25 cellular contexts compared by ENCODE assay signal in genomic region chr10:129894721-129895120, GRCh38.
DNase-seq lines count a peak whose midpoint lies in the region; ATAC-seq and TF ChIP-seq lines count a peak whose summit lies in the region.
"Had no signal": no experiment of that assay in that cellular context is flagged by ENCODE, and none has a peak within 500 bp of the region (broad histone marks: within the 10 kb centered on the region; RNA-seq: fewer than 3 reads in every experiment).

No MANE protein-coding gene starts in this region.

- no peak overlapping the region for H4K91ac ChIP-seq in H9 (ENCODE audit: insufficient read length, low read depth, low read length)

- H3K27ac Mint-ChIP-seq in H9 (no peak overlapping the region), endodermal cell (no peak overlapping the region)
- no peak overlapping the region for H3K27ac Mint-ChIP-seq in stimulated activated memory B cell treated with anti-CD40 and anti-IgM and Interleukin-4, amounts not matched to agents 10 μg/mL and 1 μg/mL and 100 μg/mL, for 72 hours
- H3K27ac Mint-ChIP-seq: CD8-positive, alpha-beta T cell had no signal

- H2BK12ac ChIP-seq in H9 (ENCODE audit: insufficient read length, low read depth, low read length) = no peak overlapping the region

- TF ChIP-seq POLR2A in NB4 (IDR thresholded peaks at IDR 0.05; ENCODE audit: extremely low read depth, insufficient read length) = no peak

- DNase-seq in H9 (peak; percentile 28), NB4 (ENCODE audit: low read depth) (peak; percentile 28), endodermal cell (no peak), middle frontal gyrus (ENCODE audit: extremely low spot score, low spot score) (no peak)
- no peak for DNase-seq in stimulated activated CD4-positive, alpha-beta T cell treated with anti-CD3 and anti-CD28 coated beads, Interleukin-12 subunit alpha, Interleukin-12 subunit beta, amount 100 ng/mL, for 4 hours
- DNase-seq: Caco-2; CD8-positive, alpha-beta T cell; DMS79 treated with DMSO at 0.1 percent for 48 hours; GF-D8; GM23248; Kasumi-1; NCI-H1105; NCI-H146; NCI-H1930; NCI-H446; NCI-H526; SHP77 treated with DMSO at 0.1 percent for 48 hours; T-helper 1 cell had no signal

- H3K9ac ChIP-seq in H9 (ENCODE audit: extremely low read depth, insufficient read length, low read length) (no peak overlapping the region), endodermal cell (ENCODE audit: extremely low read depth, low read length, poor library complexity, severe bottlenecking) (no peak overlapping the region)
- H3K9ac ChIP-seq: GM23248 had no signal

- H3T11ph ChIP-seq in H9 (ENCODE audit: low read length) = no peak overlapping the region

- H4K8ac ChIP-seq in H9 (replicated peaks; ENCODE audit: insufficient read length, low read depth, low read length) = no peak overlapping the region

- peaks cover 66 to 68% of the 10 kb centered on the region in 2 experiments for H3K4me1 Mint-ChIP-seq in H9
- H3K4me1 Mint-ChIP-seq in endodermal cell = peaks cover 47% of the 10 kb centered on the region
- H3K4me1 Mint-ChIP-seq in stimulated activated memory B cell treated with anti-CD40 and anti-IgM and Interleukin-4, amounts not matched to agents 10 μg/mL and 1 μg/mL and 100 μg/mL, for 72 hours = no peaks in the 10 kb centered on the region

- H3K9me3 Mint-ChIP-seq in H9 (no peaks in the 10 kb centered on the region), endodermal cell (no peaks in the 10 kb centered on the region)
- H3K9me3 Mint-ChIP-seq in stimulated activated memory B cell treated with anti-CD40 and anti-IgM and Interleukin-4, amounts not matched to agents 10 μg/mL and 1 μg/mL and 100 μg/mL, for 72 hours = no peaks in the 10 kb centered on the region
- H3K9me3 Mint-ChIP-seq: CD8-positive, alpha-beta T cell had no signal

- no peak overlapping the region; the same call in 1 of the 2 replicates for H3K14ac ChIP-seq in H9 (ENCODE audit: insufficient read depth, low read length)

- H3K27me3 ChIP-seq in H9 (ENCODE audit: insufficient read depth, low read length) (no peaks in the 10 kb centered on the region), endodermal cell (ENCODE audit: control insufficient read depth, insufficient read depth, low read length, poor library complexity, severe bottlenecking) (peaks cover 8% of the 10 kb centered on the region)

- H3K4me1 ChIP-seq in H9 (ENCODE audit: insufficient read depth, low read length) = no peaks in the 10 kb centered on the region
- H3K4me1 ChIP-seq in endodermal cell (ENCODE audit: control insufficient read depth, insufficient read depth, low read length) = peaks cover 4% of the 10 kb centered on the region
- H3K4me1 ChIP-seq: Caco-2 had no signal

- no peak overlapping the region for H2BK5ac ChIP-seq in H9 (ENCODE audit: insufficient read length, low read length)

- no peak overlapping the region for H3K4me2 ChIP-seq in H9 (ENCODE audit: insufficient read depth, insufficient read length, low read length)

- no peaks in the 10 kb centered on the region for H3K36me3 ChIP-seq in endodermal cell (ENCODE audit: control insufficient read depth, insufficient read depth, low read length)
- H3K36me3 ChIP-seq: HAP-1 had no signal

- H3K56ac ChIP-seq in H9 (ENCODE audit: insufficient read length, low read depth, low read length) = no peak overlapping the region

- H2AFZ ChIP-seq in H9 (ENCODE audit: low read length) = no peak overlapping the region
- H2AFZ ChIP-seq: GM23248 had no signal

- H3K23me2 ChIP-seq in H9 (ENCODE audit: insufficient read length, low read depth, low read length, poor library complexity, severe bottlenecking) = no peaks in the 10 kb centered on the region

- H3K9me3 ChIP-seq in H9 (ENCODE audit: control insufficient read depth, low read depth, low read length) = no peaks in the 10 kb centered on the region
- H3K9me3 ChIP-seq in endodermal cell (ENCODE audit: control insufficient read depth, low read length) = no peaks in the 10 kb centered on the region
- H3K9me3 ChIP-seq: Caco-2, HAP-1 had no signal

- no peak overlapping the region for H3K4me3 ChIP-seq in NB4 (ENCODE audit: low read depth, low read length)
- no peak overlapping the region for H3K4me3 ChIP-seq in endodermal cell (ENCODE audit: low read length)
- H3K4me3 ChIP-seq: GM23248, HAP-1, K562 had no signal

- TF ChIP-seq CTCF in H9 (conservative IDR thresholded peaks at IDR 0.05) = no peak
- no peak for TF ChIP-seq CTCF in NB4 (IDR thresholded peaks at IDR 0.05; ENCODE audit: low read depth, low read length)
- TF ChIP-seq CTCF in endodermal cell (conservative IDR thresholded peaks at IDR 0.05) = peak; percentile 21

- H4K20me1 ChIP-seq in H9 (ENCODE audit: control insufficient read depth, insufficient read depth, insufficient read length) = no peaks in the 10 kb centered on the region

- no peak overlapping the region for H4K5ac ChIP-seq in H9 (ENCODE audit: insufficient read length, low read depth, low read length)

- H3K27ac ChIP-seq in H9 (ENCODE audit: insufficient read length, low read depth, low read length) (no peak overlapping the region), endodermal cell (ENCODE audit: low read depth, low read length) (no peak overlapping the region)
- H3K27ac ChIP-seq: C4-2B, GM23248, HL-60 had no signal

- H3K79me2 ChIP-seq in H9 (ENCODE audit: insufficient read depth, low read length) = no peaks in the 10 kb centered on the region

- H3K4me3 Mint-ChIP-seq in H9 (no peak overlapping the region), endodermal cell (no peak overlapping the region)
- no peak overlapping the region for H3K4me3 Mint-ChIP-seq in stimulated activated memory B cell treated with anti-CD40 and anti-IgM and Interleukin-4, amounts not matched to agents 10 μg/mL and 1 μg/mL and 100 μg/mL, for 72 hours
- H3K4me3 Mint-ChIP-seq: CD8-positive, alpha-beta T cell had no signal

- H3K4ac ChIP-seq in H9 (ENCODE audit: low read depth, low read length) = no peak overlapping the region

- no peak overlapping the region for H2BK120ac ChIP-seq in H9 (ENCODE audit: low read depth, low read length, poor library complexity, severe bottlenecking)

- WGBS in H9 (ENCODE audit: extremely low coverage, insufficient read length, low lambda C conversion rate) = no CpG with 5 or more reads among the region's 4 CpGs
- 91 to 94% methylated on average over 4 of the region's 4 CpGs for WGBS in endodermal cell (ENCODE audit: insufficient coverage in 1 of 2, insufficient read length in 1 of 2), 2 experiments

- no peak overlapping the region for H2BK20ac ChIP-seq in H9 (ENCODE audit: low read depth, low read length, poor library complexity, severe bottlenecking)

- no peak overlapping the region for H2AK5ac ChIP-seq in H9 (ENCODE audit: insufficient read length, low read length)

- H3K36me3 Mint-ChIP-seq in H9 (ENCODE audit: insufficient read depth in 1 of 3, low read depth in 3 of 3) (no peaks in the 10 kb centered on the region; a peak in 1 of 7 replicates), endodermal cell (ENCODE audit: low read depth) (no peaks in the 10 kb centered on the region)
- no peaks in the 10 kb centered on the region for H3K36me3 Mint-ChIP-seq in stimulated activated memory B cell treated with anti-CD40 and anti-IgM and Interleukin-4, amounts not matched to agents 10 μg/mL and 1 μg/mL and 100 μg/mL, for 72 hours
- H3K36me3 Mint-ChIP-seq: CD8-positive, alpha-beta T cell had no signal

- H3K27me3 Mint-ChIP-seq in H9 (ENCODE audit: low read depth) = peaks cover 20% of the 10 kb centered on the region
- no peaks in the 10 kb centered on the region for H3K27me3 Mint-ChIP-seq in endodermal cell (ENCODE audit: insufficient read depth)
- H3K27me3 Mint-ChIP-seq in stimulated activated memory B cell treated with anti-CD40 and anti-IgM and Interleukin-4, amounts not matched to agents 10 μg/mL and 1 μg/mL and 100 μg/mL, for 72 hours = peaks cover 17% of the 10 kb centered on the region

- H3K18ac ChIP-seq in H9 (ENCODE audit: insufficient read length, low read depth, low read length) = no peak overlapping the region

- no peak overlapping the region for H3K23ac ChIP-seq in H9 (ENCODE audit: insufficient read length, low read depth, low read length)

- ATAC-seq in stimulated activated memory B cell treated with anti-CD40 and anti-IgM and Interleukin-4, amounts not matched to agents 10 μg/mL and 1 μg/mL and 100 μg/mL, for 72 hours = peak; percentile 28
- ATAC-seq in HG02973 (IDR thresholded peaks at IDR 0.05; ENCODE audit: unreplicated experiment) = no peak
- ATAC-seq: CD8-positive, alpha-beta T cell; K562; Panc1 had no signal

- H2BK15ac ChIP-seq in H9 (ENCODE audit: low read depth, low read length) = no peak overlapping the region

- H3K79me1 ChIP-seq in H9 (ENCODE audit: insufficient read depth, low read depth, low read length, poor library complexity, severe bottlenecking) = no peaks in the 10 kb centered on the region

Comparison
In these comparisons a context has a peak if more than half of its experiments do, and no peak if none do; other contexts are left out.
1. DNase-seq: peak in H9 (single experiment) and NB4 (single experiment); none in endodermal cell (single experiment), stimulated activated CD4-positive, alpha-beta T cell treated with anti-CD3 and anti-CD28 coated beads, Interleukin-12 subunit alpha, Interleukin-12 subunit beta, amount 100 ng/mL, for 4 hours (single experiment) and middle frontal gyrus (single experiment).